ENCODE assay signal across 8 cellular contexts in the genomic region with DNA sequence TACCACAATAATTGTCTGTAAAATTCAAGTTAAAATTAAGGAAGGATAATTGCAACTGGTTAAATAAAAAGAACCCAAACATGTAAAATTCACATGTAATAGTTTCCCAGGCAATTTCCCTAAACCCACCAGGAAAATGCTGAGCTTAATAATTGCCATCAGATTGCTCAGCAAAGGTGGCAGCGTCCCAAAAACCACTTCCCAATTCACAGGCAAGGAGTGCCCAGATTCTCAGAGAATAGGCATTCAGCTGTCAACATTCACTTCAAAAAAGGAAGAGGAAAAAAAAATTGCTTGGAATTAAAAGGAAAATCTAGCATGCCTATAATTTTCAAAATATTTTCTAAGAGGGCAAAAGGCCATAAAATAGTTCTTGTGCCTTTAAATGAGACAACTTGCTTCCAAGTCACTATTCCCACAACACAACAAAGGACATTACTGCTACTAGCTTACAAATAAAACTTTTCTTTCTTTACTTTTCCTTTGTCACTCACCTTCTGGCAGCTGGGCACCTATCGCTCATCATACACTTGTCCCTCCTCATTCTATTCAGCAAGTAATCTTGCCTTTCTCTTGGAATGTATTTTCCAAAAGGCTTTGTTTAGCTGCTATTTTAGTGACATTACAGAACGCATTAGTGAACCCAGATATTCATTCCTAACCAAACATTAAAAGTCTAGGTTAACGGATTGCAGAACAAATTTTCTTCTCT. TPM values are rescaled to one million over a fixed set of nuclear protein-coding genes. Genes with fewer than 3 reads are reported as not detected.
DNase-seq lines count a peak whose midpoint lies in the region; ATAC-seq and TF ChIP-seq lines count a peak whose summit lies in the region.
"Had no signal": no experiment of that assay in that cellular context is flagged by ENCODE, and none has a peak within 500 bp of the region (broad histone marks: within the 10 kb centered on the region; RNA-seq: fewer than 3 reads in every experiment).

No MANE protein-coding gene starts in this region.

- H3K4me3 Mint-ChIP-seq in Caco-2 (ENCODE audit: unreplicated experiment) = no peak overlapping the region

- BruUV-seq in Caco-2 (replicated peaks; lab: Mats Ljungman, UMichigan) = no TSS peak

- H3K9me3 ChIP-seq in HAP-1 = no peaks in the 10 kb centered on the region
- no peaks in the 10 kb centered on the region for H3K9me3 ChIP-seq in right cardiac atrium (ENCODE audit: control insufficient read depth, low read length)
- H3K9me3 ChIP-seq in thoracic aorta = no peaks in the 10 kb centered on the region
- no peaks in the 10 kb centered on the region for H3K9me3 ChIP-seq in Caco-2

- H3K27me3 Mint-ChIP-seq in Caco-2 (ENCODE audit: insufficient read depth, unreplicated experiment) = no peaks in the 10 kb centered on the region

- ATAC-seq in right cardiac atrium (peak; percentile 47 to 56), thoracic aorta (ENCODE audit: insufficient number of reproducible peaks, low FRiP score, low read depth) (no peak), HG02852 (IDR thresholded peaks at IDR 0.05; ENCODE audit: unreplicated experiment) (no peak)

- no peak overlapping the region for H3K27ac Mint-ChIP-seq in Caco-2 (ENCODE audit: unreplicated experiment)

- peak; percentile 34 to 70 for DNase-seq in HAP-1 (ENCODE audit: low spot score in 2 of 2)
- DNase-seq in astrocyte of the hippocampus (ENCODE audit: low read depth, low spot score) = peak; percentile 90
- peak; percentile 58 to 79 (median 65) for DNase-seq in right cardiac atrium
- DNase-seq in thoracic aorta (ENCODE audit: low spot score) = peak; percentile 52
- no peak for DNase-seq in NK-92 treated with Interleukin-12 subunit alpha and Interleukin-12 subunit beta, amount 100 ng/mL, for 24 hours (lab: John Stamatoyannopoulos, UW)
- DNase-seq in Caco-2 = no peak
- DNase-seq: stimulated activated CD8-positive, alpha-beta memory T cell treated with anti-CD3 and anti-CD28 coated beads, Interleukin-4, amount 100 ng/mL, for 48 hours had no signal

- in situ Hi-C loops in HAP-1 (cut with MboI; ENCODE audit: low sequenced_read_pairs) = no loop called here

- peaks cover 38% of the 10 kb centered on the region for H3K36me3 Mint-ChIP-seq in Caco-2 (ENCODE audit: insufficient read depth, unreplicated experiment)

- 80% methylated on average over 4 of the region's 4 CpGs for WGBS in right cardiac atrium

- H3K9me3 Mint-ChIP-seq in Caco-2 (ENCODE audit: unreplicated experiment) = no peaks in the 10 kb centered on the region

- POLR2A ChIA-PET in Caco-2 (lab: Charles Lee) = no interaction called here

- TF ChIP-seq CTCF in thoracic aorta (IDR thresholded peaks at IDR 0.05) (no peak), Caco-2 (IDR thresholded peaks at IDR 0.05; ENCODE audit: insufficient read depth in 1 of 2, low read depth in 1 of 2, low read length in 1 of 2, severe bottlenecking in 1 of 2, unreplicated experiment in 1 of 2) (no peak)

- H3K27me3 ChIP-seq in HAP-1 (ENCODE audit: low read depth) = no peaks in the 10 kb centered on the region
- no peaks in the 10 kb centered on the region for H3K27me3 ChIP-seq in right cardiac atrium (ENCODE audit: control insufficient read depth, insufficient read depth)
- H3K27me3 ChIP-seq in thoracic aorta (replicated peaks; ENCODE audit: insufficient read depth) = no peaks in the 10 kb centered on the region
- no peaks in the 10 kb centered on the region for H3K27me3 ChIP-seq in Caco-2 (replicated peaks; ENCODE audit: control insufficient read depth, insufficient read depth, low read length)

- H3K27ac ChIP-seq in right cardiac atrium (ENCODE audit: low read length) = no peak overlapping the region
- peak overlapping the region; percentile 23 to 35 for H3K27ac ChIP-seq in thoracic aorta

- CTCF ChIA-PET in Caco-2 (lab: Charles Lee) = no interaction called here

- intact Hi-C loops in right cardiac atrium (cut with DNase I) (no loop called here), Caco-2 (cut with micrococcal nuclease; ENCODE audit: unreplicated experiment) (no loop called here)

- H3K4me3 ChIP-seq in HAP-1 (no peak overlapping the region), right cardiac atrium (ENCODE audit: low read length) (no peak overlapping the region), thoracic aorta (peak overlapping the region; percentile 38), Caco-2 (ENCODE audit: low read depth, low read length) (no peak overlapping the region)

- H3K4me1 ChIP-seq in HAP-1 = peaks cover 32% of the 10 kb centered on the region
- no peaks in the 10 kb centered on the region for H3K4me1 ChIP-seq in right cardiac atrium (ENCODE audit: control insufficient read depth, insufficient read depth, low read length)
- peaks cover 0 to 9% of the 10 kb centered on the region in 2 donors for H3K4me1 ChIP-seq in thoracic aorta (ENCODE audit: control insufficient read depth in 1 of 2, low read depth in 2 of 2)
- no peaks in the 10 kb centered on the region for H3K4me1 ChIP-seq in Caco-2

- H3K36me3 ChIP-seq in HAP-1 (replicated peaks) (peaks cover 35% of the 10 kb centered on the region), thoracic aorta (peaks cover 2% of the 10 kb centered on the region), Caco-2 (ENCODE audit: control insufficient read depth, insufficient read depth, low read length) (no peaks in the 10 kb centered on the region; the same call in 1 of the 2 replicates)

- no peaks in the 10 kb centered on the region for H3K4me1 Mint-ChIP-seq in Caco-2 (ENCODE audit: low read depth, unreplicated experiment)

RNA-seq across cellular contexts. Expression of gene SRBD1, which starts 15.2 kb away (rescaled TPM):
- total RNA-seq in right cardiac atrium = 10 to 100 TPM in 3 of 4 donors, 1 to 10 TPM in 1; 9.1 to 13.6 (median 13.1) TPM
- polyA plus RNA-seq in right cardiac atrium = 4.2 TPM
- total RNA-seq in thoracic aorta = 10 to 100 TPM; 19.0 to 22.3 TPM
- 15.8 and 16.6 TPM in 2 replicates for total RNA-seq in Caco-2 (2022)

RNA-seq across cellular contexts. Expression of gene PRKCE, which starts 55.6 kb away (rescaled TPM):
- 10 to 100 TPM; 17.0 to 19.7 (median 19.1) TPM for total RNA-seq in right cardiac atrium
- 5.5 TPM for polyA plus RNA-seq in right cardiac atrium
- total RNA-seq in thoracic aorta = 10 to 100 TPM in 1 of 2 donors, 1 to 10 TPM in 1; 5.8 to 18.1 TPM
- total RNA-seq in Caco-2 (2022) = 3.6 and 4.4 TPM in 2 replicates

Comparison
In these comparisons a context has a peak if more than half of its experiments do, and no peak if none do; other contexts are left out.
1. DNase-seq: peak in HAP-1 (2 of 2), astrocyte of the hippocampus (single experiment), right cardiac atrium (3 of 3) and thoracic aorta (single experiment); none in NK-92 treated with Interleukin-12 subunit alpha and Interleukin-12 subunit beta, amount 100 ng/mL, for 24 hours (single experiment) and Caco-2 (0 of 2).
2. ATAC-seq: peak in right cardiac atrium (2 of 2); none in thoracic aorta (single experiment) and HG02852 (single experiment).